ENCODE assay signal across 19 cellular contexts in the genomic region with DNA sequence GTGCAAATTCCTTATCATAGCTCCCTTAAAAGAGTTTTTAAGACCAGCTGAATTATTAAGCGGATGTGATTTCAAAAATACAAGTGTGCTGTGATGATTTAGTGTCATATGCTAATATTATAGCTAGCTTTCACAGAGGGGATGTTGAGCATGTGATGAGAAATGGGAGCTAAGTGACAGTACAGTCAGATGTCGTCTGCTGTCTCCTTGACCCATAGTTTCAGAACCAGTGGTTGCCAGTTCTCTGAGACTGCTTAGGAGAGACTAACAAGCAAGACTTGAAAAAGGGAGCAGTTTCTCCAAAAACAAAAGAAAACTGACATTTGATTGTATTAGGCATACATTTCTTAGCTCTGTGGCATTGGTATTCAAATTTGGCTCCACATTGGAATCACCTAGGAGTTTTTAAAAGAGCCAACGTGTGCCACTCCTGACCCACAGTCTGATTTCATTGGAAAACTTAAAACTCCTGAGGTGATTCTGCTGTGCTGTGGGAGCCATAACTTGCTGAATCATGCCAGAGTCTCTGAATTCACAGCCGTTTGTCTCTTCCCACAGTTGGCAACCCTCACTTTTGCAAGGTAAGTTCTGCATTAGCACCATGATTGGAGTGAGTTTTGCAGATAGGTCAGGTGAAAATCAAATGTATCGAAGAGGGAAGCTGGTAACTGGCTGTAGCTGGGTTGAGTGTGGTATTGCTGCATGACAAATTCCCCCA. TPM values are rescaled to one million over a fixed set of nuclear protein-coding genes. Genes with fewer than 3 reads are reported as not detected.
DNase-seq lines count a peak whose midpoint lies in the region; ATAC-seq, FAIRE-seq and TF ChIP-seq lines count a peak whose summit lies in the region.
"Had no signal": no experiment of that assay in that cellular context is flagged by ENCODE, and none has a peak within 500 bp of the region (broad histone marks: within the 10 kb centered on the region; RNA-seq: fewer than 3 reads in every experiment).

No MANE protein-coding gene starts in this region.

- no peak overlapping the region for H3K4me3 ChIP-seq in astrocyte (ENCODE audit: insufficient read depth, low read depth, low read length)
- no peak overlapping the region for H3K4me3 ChIP-seq in endodermal cell (ENCODE audit: low read length)
- peak overlapping the region; percentile 31 for H3K4me3 ChIP-seq in psoas muscle
- H3K4me3 ChIP-seq in coronary artery = no peak overlapping the region
- H3K4me3 ChIP-seq: GM23248 had no signal

- H3K4me1 Mint-ChIP-seq in astrocyte (ENCODE audit: low read depth, unreplicated experiment) (peaks cover 12% of the 10 kb centered on the region), endodermal cell (peaks cover 5% of the 10 kb centered on the region), mesothelial cell of epicardium (no peaks in the 10 kb centered on the region)

- no peak overlapping the region for H3K4me2 ChIP-seq in astrocyte (ENCODE audit: low read length)

- peak; percentile 34 for FAIRE-seq in astrocyte (lab: Jason Lieb, UNC)
- FAIRE-seq: GM12891, GM18507 had no signal

- H3K4me3 Mint-ChIP-seq in astrocyte (ENCODE audit: unreplicated experiment) (no peak overlapping the region), endodermal cell (no peak overlapping the region), mesothelial cell of epicardium (no peak overlapping the region)
- H3K4me3 Mint-ChIP-seq: CD4-positive, CD25-positive, alpha-beta regulatory T cell; CD8-positive, alpha-beta T cell; H9 had no signal

- DNase-seq in astrocyte (ENCODE audit: low read depth) (no peak), endodermal cell (no peak), psoas muscle (no peak), ecto neural progenitor cell (ENCODE audit: low spot score) (no peak), coronary artery (ENCODE audit: low spot score) (no peak), mesothelial cell of epicardium (ENCODE audit: low spot score in 2 of 2, unreplicated experiment in 2 of 2) (no peak)
- DNase-seq: C1 segment of cervical spinal cord; Caco-2; CD4-positive, CD25-positive, alpha-beta regulatory T cell; CD8-positive, alpha-beta T cell; DMS79; EL; GDM1; GM23248; H9 had no signal

- H3K9me3 ChIP-seq in astrocyte (ENCODE audit: insufficient read depth, low read depth, low read length) = no peaks in the 10 kb centered on the region
- no peaks in the 10 kb centered on the region for H3K9me3 ChIP-seq in endodermal cell (ENCODE audit: control insufficient read depth, low read length)
- H3K9me3 ChIP-seq in psoas muscle = no peaks in the 10 kb centered on the region
- H3K9me3 ChIP-seq: Caco-2 had no signal

- H3K36me3 Mint-ChIP-seq in astrocyte (ENCODE audit: low read depth, unreplicated experiment) = peaks cover 2% of the 10 kb centered on the region
- H3K36me3 Mint-ChIP-seq in endodermal cell (ENCODE audit: low read depth) = peaks cover 8% of the 10 kb centered on the region
- peaks cover 10% of the 10 kb centered on the region for H3K36me3 Mint-ChIP-seq in mesothelial cell of epicardium

- 83 to 89% methylated on average over 1 to 5 of the region's 5 CpGs for WGBS in endodermal cell (ENCODE audit: insufficient coverage in 1 of 2, insufficient read length in 1 of 2), 2 experiments
- WGBS in psoas muscle, 3 donors = 46 to 63% (median 47%) methylated on average over 5 of the region's 5 CpGs

- H3K27ac ChIP-seq in astrocyte (ENCODE audit: low read depth, low read length) (no peak overlapping the region), endodermal cell (ENCODE audit: low read depth, low read length) (no peak overlapping the region), psoas muscle (peak overlapping the region; percentile 81), coronary artery (no peak overlapping the region)
- H3K27ac ChIP-seq: GM23248 had no signal

- peak; percentile 68 to 82 (median 70) for ATAC-seq in psoas muscle
- no peak for ATAC-seq in GM18873 (IDR thresholded peaks at IDR 0.05; ENCODE audit: low FRiP score, unreplicated experiment)
- ATAC-seq: CD8-positive, alpha-beta T cell; HCT116 had no signal

- H3K27me3 ChIP-seq in astrocyte (ENCODE audit: insufficient read depth, low read length) (no peaks in the 10 kb centered on the region), endodermal cell (ENCODE audit: control insufficient read depth, insufficient read depth, low read length, poor library complexity, severe bottlenecking) (no peaks in the 10 kb centered on the region), psoas muscle (ENCODE audit: insufficient read depth in 3 of 3, low read length in 2 of 3) (no peaks in the 10 kb centered on the region)

- H3K4me1 ChIP-seq in astrocyte (ENCODE audit: insufficient read depth, low read length) = no peaks in the 10 kb centered on the region
- no peaks in the 10 kb centered on the region for H3K4me1 ChIP-seq in endodermal cell (ENCODE audit: control insufficient read depth, insufficient read depth, low read length)
- peaks cover 22% of the 10 kb centered on the region for H3K4me1 ChIP-seq in psoas muscle
- H3K4me1 ChIP-seq: Caco-2 had no signal

- H3K36me3 ChIP-seq in astrocyte (ENCODE audit: insufficient read depth, low read length) (no peaks in the 10 kb centered on the region), endodermal cell (ENCODE audit: control insufficient read depth, insufficient read depth, low read length) (peaks cover 3% of the 10 kb centered on the region), psoas muscle (ENCODE audit: insufficient read depth in 1 of 2, low read depth in 1 of 2) (peaks cover 0 to 6% of the 10 kb centered on the region in 2 donors)

- H2AFZ ChIP-seq in astrocyte (ENCODE audit: low read depth, low read length) = no peak overlapping the region
- H2AFZ ChIP-seq: GM23248 had no signal

- H3K79me2 ChIP-seq in astrocyte (ENCODE audit: insufficient read depth, low read length) = no peaks in the 10 kb centered on the region

- H4K20me1 ChIP-seq in astrocyte (ENCODE audit: insufficient read depth, low read length) = no peaks in the 10 kb centered on the region

- H3K9ac ChIP-seq in astrocyte (ENCODE audit: low read length) (no peak overlapping the region), endodermal cell (ENCODE audit: extremely low read depth, low read length, poor library complexity, severe bottlenecking) (no peak overlapping the region)
- H3K9ac ChIP-seq: GM23248 had no signal

- TF ChIP-seq CTCF in astrocyte (IDR thresholded peaks at IDR 0.05; ENCODE audit: insufficient read depth, low read depth, low read length) = no peak
- no peak for TF ChIP-seq CTCF in endodermal cell (conservative IDR thresholded peaks at IDR 0.05)
- TF ChIP-seq CTCF in psoas muscle (IDR thresholded peaks at IDR 0.05) = no peak
- TF ChIP-seq CTCF in coronary artery (IDR thresholded peaks at IDR 0.05) = no peak
- no peak for TF ChIP-seq CTCF in mesothelial cell of epicardium (IDR thresholded peaks at IDR 0.05; ENCODE audit: unreplicated experiment)

- no peaks in the 10 kb centered on the region for H3K9me3 Mint-ChIP-seq in astrocyte (ENCODE audit: unreplicated experiment)
- peaks cover 46% of the 10 kb centered on the region for H3K9me3 Mint-ChIP-seq in endodermal cell
- H3K9me3 Mint-ChIP-seq in mesothelial cell of epicardium = peaks cover 35% of the 10 kb centered on the region
- H3K9me3 Mint-ChIP-seq: CD4-positive, CD25-positive, alpha-beta regulatory T cell; CD8-positive, alpha-beta T cell had no signal

- H3K27ac Mint-ChIP-seq in astrocyte (ENCODE audit: unreplicated experiment) (no peak overlapping the region), endodermal cell (peak overlapping the region; percentile 56), mesothelial cell of epicardium (no peak overlapping the region)
- H3K27ac Mint-ChIP-seq: CD4-positive, CD25-positive, alpha-beta regulatory T cell; CD8-positive, alpha-beta T cell; H9 had no signal

- intact Hi-C loops in psoas muscle (cut with DNase I) = no loop called here

- H3K27me3 Mint-ChIP-seq in astrocyte (ENCODE audit: low read depth, unreplicated experiment) (no peaks in the 10 kb centered on the region), endodermal cell (ENCODE audit: insufficient read depth) (no peaks in the 10 kb centered on the region), mesothelial cell of epicardium (ENCODE audit: low read depth) (no peaks in the 10 kb centered on the region)
- H3K27me3 Mint-ChIP-seq: CD4-positive, CD25-positive, alpha-beta regulatory T cell had no signal

RNA-seq across cellular contexts. Expression of gene FUNDC2, which starts 20.3 kb away (rescaled TPM):
- total RNA-seq in astrocyte (45.8 and 49.5 TPM in 2 replicates), endodermal cell (10 to 100 TPM; 68.3 to 71.4 TPM), psoas muscle (100 to 1,000 TPM; 258 to 318 (median 275) TPM), mesothelial cell of epicardium (57.9 to 64.1 TPM (median 61.2 TPM) in 3 replicates)
- polyA plus RNA-seq in endodermal cell (2013, experiment 1 of 2) = 105 TPM
- polyA plus RNA-seq in endodermal cell (2013, experiment 2 of 2) = 98.9 TPM
- polyA plus RNA-seq in psoas muscle = 100 to 1,000 TPM; 386 to 441 (median 416) TPM

RNA-seq across cellular contexts. Expression of gene CMC4, which starts 24.0 kb away (rescaled TPM):
- total RNA-seq in astrocyte = 5.2 TPM in 2 replicates
- 1 to 10 TPM; 5.2 to 8.3 TPM for total RNA-seq in endodermal cell
- 9.8 TPM for polyA plus RNA-seq in endodermal cell (2013, experiment 1 of 2)
- 7.1 TPM for polyA plus RNA-seq in endodermal cell (2013, experiment 2 of 2)
- total RNA-seq in psoas muscle = 10 to 100 TPM in 2 of 4 donors, 1 to 10 TPM in 2; 6.2 to 13.0 (median 10.8) TPM
- polyA plus RNA-seq in psoas muscle = 10 to 100 TPM; 12.5 to 23.9 (median 19.2) TPM
- 5.5 to 6.6 TPM (median 6.2 TPM) in 3 replicates for total RNA-seq in mesothelial cell of epicardium

RNA-seq across cellular contexts. Expression of gene MTCP1, which starts 24.0 kb away (rescaled TPM):
- total RNA-seq in astrocyte (8.9 and 9.1 TPM in 2 replicates), endodermal cell (10 to 100 TPM; 12.6 to 17.4 TPM), psoas muscle (10 to 100 TPM; 10.5 to 22.9 (median 18.0) TPM), mesothelial cell of epicardium (10.4 to 13.0 TPM (median 13.0 TPM) in 3 replicates)
- polyA plus RNA-seq in endodermal cell (2013, experiment 1 of 2) = 10.6 TPM
- 14.0 TPM for polyA plus RNA-seq in endodermal cell (2013, experiment 2 of 2)
- 1 to 10 TPM; 2.3 to 6.2 (median 6.0) TPM for polyA plus RNA-seq in psoas muscle

RNA-seq across cellular contexts. Expression of gene BRCC3, which starts 24.3 kb away (rescaled TPM):
- 21.8 TPM in 2 replicates for total RNA-seq in astrocyte
- 10 to 100 TPM; 21.9 to 22.8 TPM for total RNA-seq in endodermal cell
- 14.9 TPM for polyA plus RNA-seq in endodermal cell (2013, experiment 1 of 2)
- 14.2 TPM for polyA plus RNA-seq in endodermal cell (2013, experiment 2 of 2)
- total RNA-seq in psoas muscle = 10 to 100 TPM; 12.9 to 16.8 (median 15.2) TPM
- 10 to 100 TPM in 1 of 3 donors, 1 to 10 TPM in 2; 7.3 to 18.2 (median 8.4) TPM for polyA plus RNA-seq in psoas muscle
- total RNA-seq in mesothelial cell of epicardium = 18.9 to 19.2 TPM (median 19.0 TPM) in 3 replicates

RNA-seq across cellular contexts. Expression of gene F8, which starts 24.4 kb away (rescaled TPM):
- 2.5 TPM in 2 replicates for total RNA-seq in astrocyte
- 1 to 10 TPM; 5.5 to 6.0 TPM for total RNA-seq in endodermal cell
- 1.3 TPM for polyA plus RNA-seq in endodermal cell (2013, experiment 1 of 2)
- polyA plus RNA-seq in endodermal cell (2013, experiment 2 of 2) = 1.0 TPM
- total RNA-seq in psoas muscle = 10 to 100 TPM; 13.5 to 31.7 (median 22.1) TPM
- polyA plus RNA-seq in psoas muscle = 10 to 100 TPM; 14.1 to 17.6 (median 15.8) TPM
- total RNA-seq in mesothelial cell of epicardium = 2.2 to 3.9 TPM (median 2.8 TPM) in 3 replicates
